Comparison of ENCODE assay signal across 8 cellular contexts in genomic region chr9:76459691-76460635, GRCh38. TPM values are rescaled to one million over a fixed set of nuclear protein-coding genes. Genes with fewer than 3 reads are reported as not detected.
DNase-seq lines count a peak whose midpoint lies in the region; ATAC-seq and TF ChIP-seq lines count a peak whose summit lies in the region.

No MANE protein-coding gene starts in this region.

- H3F3A ChIP-seq in GM23248 (ENCODE audit: insufficient read depth), result peaks cover 23% of the 10 kb centered on the region

- no peak for TF ChIP-seq POLR2A in prostate gland (IDR thresholded peaks at IDR 0.05)

- H3K4me1 ChIP-seq in GM23248 (ENCODE audit: insufficient read depth) (peaks cover 18% of the 10 kb centered on the region; the same call in 1 of the 2 replicates), left ventricle myocardium inferior (peaks cover 19% of the 10 kb centered on the region), prostate gland (replicated peaks) (no peaks in the 10 kb centered on the region)

- TF ChIP-seq CTCF in Calu3 (IDR thresholded peaks at IDR 0.05; ENCODE audit: unreplicated experiment), result no peak
- TF ChIP-seq CTCF in left ventricle myocardium inferior (IDR thresholded peaks at IDR 0.05; ENCODE audit: borderline replicate concordance), result no peak
- peak in 2 of 4 experiments; percentile 15 to 44 for TF ChIP-seq CTCF in prostate gland (IDR thresholded peaks at IDR 0.05)

- H3K27ac Mint-ChIP-seq in Calu3 (ENCODE audit: unreplicated experiment), result peak overlapping the region; percentile 45

- H3K4me3 ChIP-seq in GM23248 (peak overlapping the region; percentile 92), left ventricle myocardium inferior (peak overlapping the region; percentile 79), prostate gland (peak overlapping the region; percentile 62 to 67)

- H3K27ac ChIP-seq in GM23248, result peak overlapping the region; percentile 32
- peak overlapping the region; percentile 53 for H3K27ac ChIP-seq in left ventricle myocardium inferior (replicated peaks)
- H3K27ac ChIP-seq in prostate gland, result peak overlapping the region; percentile 69 to 72

- intact Hi-C loops in Calu3 (cut with micrococcal nuclease; ENCODE audit: unreplicated experiment) (no loop called here), left ventricle myocardium inferior (cut with micrococcal nuclease) (no loop called here), prostate gland (cut with DNase I) (loop anchor here (10.0 kb wide), 1 partner anchor 85 kb away; no protein-coding TSS in a partner anchor)

- in situ Hi-C loops in GM23248 (cut with MboI), result no loop called here

- peaks cover 18% of the 10 kb centered on the region for H3K4me1 Mint-ChIP-seq in Calu3 (ENCODE audit: low read depth, unreplicated experiment)

- no peaks in the 10 kb centered on the region for H4K20me1 ChIP-seq in GM23248 (ENCODE audit: insufficient read depth)

- 10 to 11% methylated on average over 32 of the region's 32 CpGs for WGBS in GM23248 (ENCODE audit: low coverage in 1 of 2, low lambda C conversion rate in 2 of 2, missing lambda C conversion rate in 2 of 2), 2 experiments
- 3% methylated on average over 32 of the region's 32 CpGs for WGBS in prostate gland

- H3K27me3 Mint-ChIP-seq in Calu3 (ENCODE audit: unreplicated experiment), result no peaks in the 10 kb centered on the region

- peak overlapping the region; percentile 92 for H3K4me3 Mint-ChIP-seq in Calu3 (ENCODE audit: low read depth, unreplicated experiment)

- H3K36me3 ChIP-seq in GM23248 (ENCODE audit: low read depth) (peaks cover 7% of the 10 kb centered on the region; the same call in 1 of the 2 replicates), left ventricle myocardium inferior (no peaks in the 10 kb centered on the region), prostate gland (no peaks in the 10 kb centered on the region)

- H3K9me3 ChIP-seq in GM23248 (ENCODE audit: low read depth), result no peaks in the 10 kb centered on the region
- no peaks in the 10 kb centered on the region for H3K9me3 ChIP-seq in left ventricle myocardium inferior (replicated peaks)
- no peaks in the 10 kb centered on the region for H3K9me3 ChIP-seq in prostate gland

- peak; percentile 45 for DNase-seq in Calu3
- peak; percentile 86 for DNase-seq in GM23248
- DNase-seq in NCI-H2227 (lab: John Stamatoyannopoulos, UW; ENCODE audit: unreplicated experiment), result peak; percentile 24
- DNase-seq in amniotic epithelial cell (ENCODE audit: low read depth), result peak; percentile 92
- DNase-seq in left ventricle myocardium inferior, result peak; percentile 24
- peak; percentile 51 for DNase-seq in prostate gland (ENCODE audit: low spot score)
- DNase-seq in mesenteric fat pad (ENCODE audit: low spot score), result no peak

- peaks cover 16% of the 10 kb centered on the region for H3K36me3 Mint-ChIP-seq in Calu3 (ENCODE audit: insufficient read depth, unreplicated experiment)

- TSS peak; percentile 28 for BruUV-seq in Calu3 (replicated peaks; lab: Mats Ljungman, UMichigan)

- H2AFZ ChIP-seq in GM23248, result peak overlapping the region; percentile 85

- H3K9me2 ChIP-seq in GM23248 (ENCODE audit: insufficient read depth), result no peaks in the 10 kb centered on the region

- ATAC-seq in HG03460 (IDR thresholded peaks at IDR 0.05; ENCODE audit: unreplicated experiment), result no peak

- H3K27me3 ChIP-seq in GM23248 (replicated peaks; ENCODE audit: insufficient read depth), result no peaks in the 10 kb centered on the region
- H3K27me3 ChIP-seq in left ventricle myocardium inferior (ENCODE audit: low read depth), result peaks cover 33% of the 10 kb centered on the region
- no peaks in the 10 kb centered on the region for H3K27me3 ChIP-seq in prostate gland (replicated peaks; ENCODE audit: insufficient read depth)

- peak overlapping the region; percentile 95 for H3K4me2 ChIP-seq in GM23248 (ENCODE audit: unreplicated experiment)

- H3K9me3 Mint-ChIP-seq in Calu3 (ENCODE audit: low read depth, unreplicated experiment), result no peaks in the 10 kb centered on the region

- H3K79me2 ChIP-seq in GM23248 (ENCODE audit: insufficient read depth), result peaks cover 46% of the 10 kb centered on the region

- peak overlapping the region; percentile 85 for H3K9ac ChIP-seq in GM23248

- CTCF ChIA-PET in Calu3 (lab: Charles Lee), result interaction anchor here (0.6 to 0.7 kb wide), 3 partner anchors 8 to 199 kb away, joined by 3 to 5 read pairs (median 4); no protein-coding TSS in a partner anchor

RNA-seq across cellular contexts. Expression of gene GCNT1, which starts 1.0 kb away (rescaled TPM):
- total RNA-seq in Calu3 (2022) (5.0 and 7.9 TPM in 2 replicates), left ventricle myocardium inferior (1.3 TPM), prostate gland (1 to 10 TPM; 3.1 to 3.8 TPM), mesenteric fat pad (15.3 TPM)
- 8.5 and 26.3 TPM in 2 replicates for total RNA-seq in GM23248 (2014; rRNA removed; shearing (Covaris generic))
- 15.2 and 16.6 TPM in 2 replicates for polyA plus RNA-seq in GM23248 (2016; fragmentation: Nextera tagmentation; extraction: Ambion mirVana)
